ENCODE assay signal across 29 cellular contexts in genomic region chr20:15224199-15224598, GRCh38.
"Had no signal": no experiment of that assay in that cellular context is flagged by ENCODE, and none has a peak within 500 bp of the region (broad histone marks: within the 10 kb centered on the region; RNA-seq: fewer than 3 reads in every experiment).

No MANE protein-coding gene starts in this region.

- DNase-seq: colonic mucosa; cortex of kidney; effector CD8-positive, alpha-beta T cell; effector memory CD8-positive, alpha-beta T cell; endodermal cell; erythroblast; esophagus squamous epithelium; foreskin fibroblast; foreskin melanocyte; gastrocnemius medialis; glutamatergic neuron; head of caudate nucleus; heart right ventricle; hypothalamus; immature natural killer cell; islet precursor cell; kidney; kidney glomerular epithelial cell; left colon; left ventricle myocardium inferior; mammary epithelial cell; mesendoderm; midbrain had no signal

- H3K4me1 ChIP-seq: colonic mucosa, gastrocnemius medialis, heart right ventricle, left ventricle myocardium inferior had no signal

- H3K27me3 ChIP-seq: colonic mucosa, esophagus squamous epithelium, gastrocnemius medialis, heart right ventricle had no signal

- ATAC-seq: effector memory CD8-positive, alpha-beta T cell; esophagus mucosa; gastrocnemius medialis; heart right ventricle; left colon; left lobe of liver had no signal

- H3K27ac Mint-ChIP-seq: dendritic cell treated with granulocyte-macrophage colony-stimulating factor and Interleukin-4, amounts not matched to agents 40 ng/mL and 50 ng/mL, for 4 days; effector memory CD8-positive, alpha-beta T cell; endodermal cell; immature natural killer cell; memory B cell had no signal

- H3K27ac ChIP-seq: colonic mucosa, epithelial cell of prostate, esophagus squamous epithelium, gastrocnemius medialis, heart right ventricle, left ventricle myocardium inferior had no signal

- H3K36me3 Mint-ChIP-seq: memory B cell had no signal

- H3K9me3 Mint-ChIP-seq: dendritic cell treated with granulocyte-macrophage colony-stimulating factor and Interleukin-4, amounts not matched to agents 40 ng/mL and 50 ng/mL, for 4 days; effector memory CD8-positive, alpha-beta T cell; endodermal cell; memory B cell had no signal

- H3K9me3 ChIP-seq: colonic mucosa, esophagus squamous epithelium, gastrocnemius medialis, left ventricle myocardium inferior had no signal

- H3K4me3 ChIP-seq: colonic mucosa, esophagus squamous epithelium, gastrocnemius medialis, heart right ventricle, left ventricle myocardium inferior, lung had no signal

- H3K4me1 Mint-ChIP-seq: immature natural killer cell, memory B cell had no signal

- H3K27me3 Mint-ChIP-seq: dendritic cell treated with granulocyte-macrophage colony-stimulating factor and Interleukin-4, amounts not matched to agents 40 ng/mL and 50 ng/mL, for 4 days; effector memory CD8-positive, alpha-beta T cell; memory B cell had no signal

- H3K36me3 ChIP-seq: colonic mucosa, esophagus squamous epithelium, gastrocnemius medialis, heart right ventricle, left ventricle myocardium inferior had no signal

- H3K4me3 Mint-ChIP-seq: dendritic cell treated with granulocyte-macrophage colony-stimulating factor and Interleukin-4, amounts not matched to agents 40 ng/mL and 50 ng/mL, for 4 days; effector memory CD8-positive, alpha-beta T cell; endodermal cell; immature natural killer cell; memory B cell had no signal
